Comparison of ENCODE assay signal across 9 cellular contexts in genomic region chr5:139513434-139513833, GRCh38. TPM values are rescaled to one million over a fixed set of nuclear protein-coding genes. Genes with fewer than 3 reads are reported as not detected.
DNase-seq lines count a peak whose midpoint lies in the region; ATAC-seq and TF ChIP-seq lines count a peak whose summit lies in the region.
"Not testable (repeated sequence)": the region's sequence is repeated elsewhere in the genome, so short reads cannot be mapped to it uniquely, and the experiment has no call there.
"Had no signal": no experiment of that assay in that cellular context is flagged by ENCODE, and none has a peak within 500 bp of the region (broad histone marks: within the 10 kb centered on the region; RNA-seq: fewer than 3 reads in every experiment).

No MANE protein-coding gene starts in this region.

- H3K27me3 Mint-ChIP-seq in activated naive CD4-positive, alpha-beta T cell treated with anti-CD3 and anti-CD28 coated beads, Interleukin-2, amount 10 ng/mL, durations not matched to agents 7 days and 5 days, result peaks cover 16% of the 10 kb centered on the region
- H3K27me3 Mint-ChIP-seq in neural progenitor cell (ENCODE audit: insufficient read depth, low read depth), result not testable (repeated sequence)

- H3K36me3 Mint-ChIP-seq in activated naive CD4-positive, alpha-beta T cell treated with anti-CD3 and anti-CD28 coated beads, Interleukin-2, amount 10 ng/mL, durations not matched to agents 7 days and 5 days; neural progenitor cell: not testable (repeated sequence)

- H3K4me2 ChIP-seq in DOHH2 (ENCODE audit: low read length), result peak overlapping the region; percentile 65
- not testable (repeated sequence) for H3K4me2 ChIP-seq in neural progenitor cell

- not testable (repeated sequence) for H3F3A ChIP-seq in DOHH2 (ENCODE audit: control insufficient read depth, insufficient read depth); neural progenitor cell (ENCODE audit: low read depth)

- peak overlapping the region; percentile 37 for H3K4me3 ChIP-seq in DOHH2 (ENCODE audit: low read length)
- H3K4me3 ChIP-seq in foreskin fibroblast (ENCODE audit: low read depth in 1 of 2, low read length in 2 of 2); neural progenitor cell: not testable (repeated sequence)

- not testable (repeated sequence) for H3K9ac ChIP-seq in neural progenitor cell

- H3K79me2 ChIP-seq in DOHH2 (ENCODE audit: control insufficient read depth, low read length); neural progenitor cell (ENCODE audit: low read depth): not testable (repeated sequence)

- not testable (repeated sequence) for H3K9me2 ChIP-seq in DOHH2 (replicated peaks; ENCODE audit: control insufficient read depth, low read length)

- peaks cover 53% of the 10 kb centered on the region for H3K4me1 Mint-ChIP-seq in activated naive CD4-positive, alpha-beta T cell treated with anti-CD3 and anti-CD28 coated beads, Interleukin-2, amount 10 ng/mL, durations not matched to agents 7 days and 5 days
- H3K4me1 Mint-ChIP-seq in neural progenitor cell, result peaks cover 16% of the 10 kb centered on the region

- not testable (repeated sequence) for H4K20me1 ChIP-seq in DOHH2 (ENCODE audit: control insufficient read depth, insufficient read depth, low read depth, low read length); neural progenitor cell (ENCODE audit: low read depth)

- not testable (repeated sequence) for H3K36me3 ChIP-seq in DOHH2 (ENCODE audit: control insufficient read depth, low read length); neural progenitor cell

- not testable (repeated sequence) for H3K27ac Mint-ChIP-seq in activated naive CD4-positive, alpha-beta T cell treated with anti-CD3 and anti-CD28 coated beads, Interleukin-2, amount 10 ng/mL, durations not matched to agents 7 days and 5 days
- peak overlapping the region; percentile 81 for H3K27ac Mint-ChIP-seq in neural progenitor cell

- H3K9me3 ChIP-seq in DOHH2 (ENCODE audit: control insufficient read depth, insufficient read depth, low read length); neural progenitor cell (ENCODE audit: low read depth): not testable (repeated sequence)

- DNase-seq in NCI-H187 (lab: John Stamatoyannopoulos, UW) (peak; percentile 28 to 44), T follicular helper cell (ENCODE audit: low read depth) (peak; percentile 72), foreskin fibroblast (peak; percentile 70 to 89), neural progenitor cell (ENCODE audit: low spot score) (peak; percentile 89)
- peak; percentile 88 for DNase-seq in activated naive CD4-positive, alpha-beta T cell treated with anti-CD3 and anti-CD28 coated beads, Interleukin-2, amount 10 ng/mL, durations not matched to agents 7 days and 5 days
- peak; percentile 38 to 73 (median 70) for DNase-seq in stimulated activated naive CD4-positive, alpha-beta T cell (lab: John Stamatoyannopoulos, UW)

- H2AFZ ChIP-seq in neural progenitor cell (replicated peaks), result not testable (repeated sequence)

- CTCF ChIA-PET in activated naive CD4-positive, alpha-beta T cell treated with anti-CD3 and anti-CD28 coated beads, Interleukin-2, amount 10 ng/mL, durations not matched to agents 7 days and 5 days (lab: Charles Lee), result interaction anchor here (0.7 to 10.1 kb wide), 34 partner anchors 9 to 177 kb away, joined by 3 to 436 read pairs (median 4); partner anchors contain the start of genes DNAJC18, SMIM33, SPATA24 and STING1

- H3K9me3 Mint-ChIP-seq in activated naive CD4-positive, alpha-beta T cell treated with anti-CD3 and anti-CD28 coated beads, Interleukin-2, amount 10 ng/mL, durations not matched to agents 7 days and 5 days; neural progenitor cell: not testable (repeated sequence)

- H3K4me1 ChIP-seq in DOHH2 (ENCODE audit: control insufficient read depth, low read length), result peaks cover 34% of the 10 kb centered on the region
- H3K4me1 ChIP-seq in neural progenitor cell, result not testable (repeated sequence)

- H3K4me3 Mint-ChIP-seq in activated naive CD4-positive, alpha-beta T cell treated with anti-CD3 and anti-CD28 coated beads, Interleukin-2, amount 10 ng/mL, durations not matched to agents 7 days and 5 days, result not testable (repeated sequence)
- H3K4me3 Mint-ChIP-seq in neural progenitor cell, result peak overlapping the region; percentile 53

- 0 out of 2 replicates have a peak overlapping the region, but pooled peaks have one; percentile 10 for H3K27ac ChIP-seq in DOHH2 (ENCODE audit: low read depth, low read length)
- H3K27ac ChIP-seq in neural progenitor cell, result not testable (repeated sequence)

- H3K27me3 ChIP-seq in DOHH2 (ENCODE audit: control insufficient read depth, low read length); neural progenitor cell: not testable (repeated sequence)

- peak; percentile 42 for ATAC-seq in HG02623 (IDR thresholded peaks at IDR 0.05; ENCODE audit: unreplicated experiment)

- TF ChIP-seq CTCF in DOHH2 (IDR thresholded peaks at IDR 0.05; ENCODE audit: low read depth, low read length, poor library complexity, severe bottlenecking) (peak; percentile 83), foreskin fibroblast (IDR thresholded peaks at IDR 0.05; ENCODE audit: low read depth, low read length) (peak; percentile 49), neural progenitor cell (IDR thresholded peaks at IDR 0.05) (peak; percentile 81)

RNA-seq across cellular contexts. Expression of gene STING1, which starts 30.9 kb away (rescaled TPM):
- total RNA-seq in neural progenitor cell (ENCODE audit: low replicate concordance), result 0.07 and 0.19 TPM in 2 replicates

RNA-seq across cellular contexts. Expression of gene SMIM33, which starts 42.6 kb away (rescaled TPM):
- not detected in 2 replicates for total RNA-seq in neural progenitor cell (ENCODE audit: low replicate concordance)
- total RNA-seq: skeletal muscle tissue had no signal

RNA-seq across cellular contexts. Expression of gene UBE2D2, which starts 47.7 kb away (rescaled TPM):
- total RNA-seq in neural progenitor cell (ENCODE audit: low replicate concordance), result 131 and 141 TPM in 2 replicates

RNA-seq across cellular contexts. Expression of gene ECSCR, which starts 50.9 kb away (rescaled TPM):
- not detected in 2 replicates for total RNA-seq in neural progenitor cell (ENCODE audit: low replicate concordance)

Comparison
In these comparisons a context has a peak if more than half of its experiments do, and no peak if none do; other contexts are left out.
1. DNase-seq: peak in every context shown above with its lines; median percentile 89 in neural progenitor cell; 88 in activated naive CD4-positive, alpha-beta T cell treated with anti-CD3 and anti-CD28 coated beads, Interleukin-2, amount 10 ng/mL, durations not matched to agents 7 days and 5 days; 80 in foreskin fibroblast; 72 in T follicular helper cell; 70 in stimulated activated naive CD4-positive, alpha-beta T cell; 36 in NCI-H187.